ENCODE assay signal across 13 cellular contexts in the genomic region with DNA sequence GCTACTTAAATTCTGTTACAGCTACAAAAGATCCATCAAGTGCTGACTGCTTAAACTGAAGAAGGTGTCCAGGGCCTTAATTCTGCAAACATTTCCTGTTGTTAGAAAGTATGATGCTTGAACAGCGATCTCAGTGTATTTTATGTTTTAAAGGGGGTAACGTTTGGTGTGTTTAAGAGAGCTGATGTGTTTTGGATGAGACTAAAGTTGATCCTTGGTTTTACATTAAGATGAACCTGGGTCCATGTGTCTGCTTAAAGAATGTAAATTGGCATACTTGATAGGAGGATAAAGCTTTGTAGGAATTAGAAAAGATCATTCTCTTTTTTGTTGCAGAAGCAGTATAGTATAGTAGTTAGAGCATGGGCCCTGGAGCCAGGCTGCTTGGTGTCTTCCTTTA. TPM values are rescaled to one million over a fixed set of nuclear protein-coding genes. Genes with fewer than 3 reads are reported as not detected.
DNase-seq lines count a peak whose midpoint lies in the region; ATAC-seq, FAIRE-seq and TF ChIP-seq lines count a peak whose summit lies in the region.
"Had no signal": no experiment of that assay in that cellular context is flagged by ENCODE, and none has a peak within 500 bp of the region (broad histone marks: within the 10 kb centered on the region; RNA-seq: fewer than 3 reads in every experiment).

No MANE protein-coding gene starts in this region.

- peaks cover 59 to 75% (median 63%) of the 10 kb centered on the region in 10 experiments for H3K4me1 ChIP-seq in BLaER1 treated with 17β-estradiol and CSF1 and Interleukin-3, amounts not matched to agents 10 nM and 100 nM

- peaks cover 0 to 9% (median 0%) of the 10 kb centered on the region in 5 experiments for H3K9me3 Mint-ChIP-seq in brain
- H3K9me3 Mint-ChIP-seq in natural killer cell = no peaks in the 10 kb centered on the region
- H3K9me3 Mint-ChIP-seq: mesothelial cell of epicardium had no signal

- H3K27ac Mint-ChIP-seq in brain (peak overlapping the region; percentile 14 to 98 (median 79)), natural killer cell (peak overlapping the region; percentile 99 to 100)
- H3K27ac Mint-ChIP-seq: mesothelial cell of epicardium had no signal

- no peaks in the 10 kb centered on the region for H3K9me3 ChIP-seq in BLaER1 treated with 17β-estradiol and CSF1 and Interleukin-3, amounts not matched to agents 10 nM and 100 nM (replicated peaks in 1 of 11)

- ATAC-seq in natural killer cell = no peak

- FAIRE-seq in RCC 7860 (lab: Jason Lieb, UNC) = no peak
- FAIRE-seq: HTR-8/SVneo had no signal

- H3K36me3 Mint-ChIP-seq in brain = peaks cover 33% of the 10 kb centered on the region
- peaks cover 8% of the 10 kb centered on the region for H3K36me3 Mint-ChIP-seq in natural killer cell

- DNase-seq in HFF-Myc (ENCODE audit: extremely low read depth, low read depth) (no peak), natural killer cell (no peak), RCC 7860 (ENCODE audit: low spot score) (no peak), caudate nucleus (lab: John Stamatoyannopoulos, UW) (no peak), HPDE6-E6E7 (ENCODE audit: extremely low spot score) (no peak)
- no peak for DNase-seq in stimulated activated CD8-positive, alpha-beta memory T cell treated with anti-CD3 and anti-CD28 coated beads, Interleukin-4, amount 100 ng/mL, for 48 hours
- DNase-seq: activated CD4-positive, alpha-beta T cell treated with anti-CD3 and anti-CD28 coated beads for 48 hours; GOT3; NCI-H510A had no signal

- no peak for TF ChIP-seq CTCF in HFF-Myc (IDR thresholded peaks at IDR 0.05; ENCODE audit: low read depth, low read length, missing control alignments)
- no peak for TF ChIP-seq CTCF in brain (conservative IDR thresholded peaks at IDR 0.05)
- no peak for TF ChIP-seq CTCF in natural killer cell (IDR thresholded peaks at IDR 0.05)

- H3K4me3 Mint-ChIP-seq in brain (peak overlapping the region; percentile 98 to 100 (median 100)), natural killer cell (peak overlapping the region; percentile 98)
- H3K4me3 Mint-ChIP-seq: mesothelial cell of epicardium had no signal

- peak overlapping the region in 8 of 10 experiments; percentile 86 to 98 (median 96); a peak in 12 of 20 replicates for H3K4me3 ChIP-seq in BLaER1 treated with 17β-estradiol and CSF1 and Interleukin-3, amounts not matched to agents 10 nM and 100 nM
- H3K4me3 ChIP-seq in HFF-Myc (replicated peaks; ENCODE audit: low read depth, low read length) = peak overlapping the region; percentile 82

- H3K9ac ChIP-seq in BLaER1 treated with 17β-estradiol and CSF1 and Interleukin-3, amounts not matched to agents 10 nM and 100 nM = peak overlapping the region in 4 of 11 experiments; percentile 93 to 97 (median 96); a peak in 4 of 22 replicates

- no peak overlapping the region for H3K27ac ChIP-seq in BLaER1 treated with 17β-estradiol and CSF1 and Interleukin-3, amounts not matched to agents 10 nM and 100 nM
- H3K27ac ChIP-seq in caudate nucleus (ENCODE audit: low read depth, low read length) = no peak overlapping the region

- H3K4me1 Mint-ChIP-seq in brain (peaks cover 76% of the 10 kb centered on the region), natural killer cell (peaks cover 54 to 67% of the 10 kb centered on the region in 2 donors)

- H3K4me2 ChIP-seq in BLaER1 treated with 17β-estradiol and CSF1 and Interleukin-3, amounts not matched to agents 10 nM and 100 nM = peak overlapping the region; percentile 78 to 91 (median 89)

- H3K27me3 Mint-ChIP-seq in brain (peaks cover 26% of the 10 kb centered on the region), natural killer cell (ENCODE audit: low read depth in 2 of 2) (no peaks in the 10 kb centered on the region)

- peaks cover 65 to 85% (median 76%) of the 10 kb centered on the region in 11 experiments for H4K20me1 ChIP-seq in BLaER1 treated with 17β-estradiol and CSF1 and Interleukin-3, amounts not matched to agents 10 nM and 100 nM

- H3K27me3 ChIP-seq in BLaER1 treated with 17β-estradiol and CSF1 and Interleukin-3, amounts not matched to agents 10 nM and 100 nM = no peaks in the 10 kb centered on the region

- intact Hi-C loops in natural killer cell (cut with micrococcal nuclease) = loop anchor here (1.0 to 10.0 kb wide), 2 partner anchors 12 to 1753 kb away; no protein-coding TSS in a partner anchor

- peaks cover 12 to 41% (median 34%) of the 10 kb centered on the region in 11 experiments; a peak in 17 of 22 replicates for H3K36me3 ChIP-seq in BLaER1 treated with 17β-estradiol and CSF1 and Interleukin-3, amounts not matched to agents 10 nM and 100 nM

RNA-seq across cellular contexts. Expression of a gene that starts 3.6 kb away (rescaled TPM):
- polyA plus RNA-seq in brain (ENCODE audit: insufficient read depth, low read depth, low replicate concordance) = 12.4 TPM
- total RNA-seq in natural killer cell = 100 to 1,000 TPM; 118 to 164 (median 150) TPM

RNA-seq across cellular contexts. Expression of a gene that starts 58.3 kb away (rescaled TPM):
- polyA plus RNA-seq in brain (ENCODE audit: insufficient read depth, low read depth, low replicate concordance) = 2.2 TPM
- 10 to 100 TPM; 27.8 to 35.3 (median 34.6) TPM for total RNA-seq in natural killer cell
